ENCODE assay signal across 13 cellular contexts in genomic region chr10:5549462-5550249, GRCh38. TPM values are rescaled to one million over a fixed set of nuclear protein-coding genes. Genes with fewer than 3 reads are reported as not detected.
DNase-seq lines count a peak whose midpoint lies in the region; ATAC-seq and TF ChIP-seq lines count a peak whose summit lies in the region.
"Had no signal": no experiment of that assay in that cellular context is flagged by ENCODE, and none has a peak within 500 bp of the region (broad histone marks: within the 10 kb centered on the region; RNA-seq: fewer than 3 reads in every experiment).

No MANE protein-coding gene starts in this region.

- no peak for TF ChIP-seq POLR2A in esophagus squamous epithelium (IDR thresholded peaks at IDR 0.05)

- in situ Hi-C loops in Panc1 (cut with HindIII; ENCODE audit: low pct_unique_long_range_greater_than_20kb, low sequenced_read_pairs) = no loop called here

- CTCF ChIA-PET in HEK293 (lab: Yijun Ruan, JAX) (interaction anchor here (0.5 to 2.8 kb wide), 3 partner anchors 73 to 1367 kb away, joined by 3 to 11 read pairs (median 3); no protein-coding TSS in a partner anchor), Panc1 (lab: Charles Lee) (interaction anchor here (0.7 kb wide), 1 partner anchor 9 kb away, joined by 3 read pairs; no protein-coding TSS in a partner anchor)

- BruUV-seq in Panc1 (replicated peaks; lab: Mats Ljungman, UMichigan) = no TSS peak

- no peak overlapping the region for H3K9ac ChIP-seq in skeletal muscle satellite cell (ENCODE audit: low read depth, low read length)

- H3K4me3 ChIP-seq in HEK293 (ENCODE audit: low read depth, low read length) = no peak overlapping the region
- H3K4me3 ChIP-seq in Panc1 (ENCODE audit: low read depth in 2 of 2, low read length in 2 of 2) = no peak overlapping the region
- H3K4me3 ChIP-seq in esophagus squamous epithelium = no peak overlapping the region
- no peak overlapping the region for H3K4me3 ChIP-seq in skeletal muscle satellite cell (ENCODE audit: low read length)

- TF ChIP-seq CTCF in HEK293 (tag by site-specific recombination; IDR thresholded peaks at IDR 0.05) = no peak
- TF ChIP-seq CTCF in Panc1 (IDR thresholded peaks at IDR 0.05) = no peak
- TF ChIP-seq CTCF in esophagus squamous epithelium (IDR thresholded peaks at IDR 0.05) = no peak

- H3K36me3 ChIP-seq in HEK293 (ENCODE audit: control insufficient read depth in 2 of 2, insufficient read depth in 1 of 2, low read length in 2 of 2) (no peaks in the 10 kb centered on the region), Panc1 (ENCODE audit: control insufficient read depth, insufficient read depth, low read length) (no peaks in the 10 kb centered on the region), esophagus squamous epithelium (no peaks in the 10 kb centered on the region), skeletal muscle satellite cell (ENCODE audit: insufficient read depth, low read length) (no peaks in the 10 kb centered on the region)

- 93 to 98% methylated on average over 8 to 16 of the region's 16 CpGs for WGBS in esophagus squamous epithelium, 2 donors

- intact Hi-C loops in Panc1 (cut with micrococcal nuclease; ENCODE audit: unreplicated experiment) (no loop called here), esophagus squamous epithelium (cut with DNase I) (no loop called here)

- POLR2A ChIA-PET in HEK293 (lab: Yijun Ruan, JAX) (interaction anchor here (0.6 to 1.7 kb wide), 6 partner anchors 20 to 340 kb away, joined by 3 to 9 read pairs (median 4); partner anchors contain the start of genes ANKRD16 and FBH1), Panc1 (lab: Charles Lee) (interaction anchor here (0.7 kb wide), 1 partner anchor 27 kb away, joined by 3 read pairs; no protein-coding TSS in a partner anchor)

- H3K4me1 ChIP-seq in HEK293 (ENCODE audit: control insufficient read depth, insufficient read depth, low read length) = peaks cover 37% of the 10 kb centered on the region
- peaks cover 37% of the 10 kb centered on the region for H3K4me1 ChIP-seq in Panc1 (ENCODE audit: control insufficient read depth, insufficient read depth, low read length)
- H3K4me1 ChIP-seq in esophagus squamous epithelium = peaks cover 68 to 100% (median 77%) of the 10 kb centered on the region in 3 donors
- peaks cover 62% of the 10 kb centered on the region for H3K4me1 ChIP-seq in skeletal muscle satellite cell (ENCODE audit: control insufficient read depth, insufficient read depth, low read length)

- DNase-seq in Panc1 (ENCODE audit: low read depth, low spot score) (no peak), esophagus squamous epithelium (lab: John Stamatoyannopoulos, UW) (no peak), hippocampal formation (lab: John Stamatoyannopoulos, UW) (no peak)
- DNase-seq: H7, NCI-H524 treated with DMSO at 0.1 percent for 48 hours had no signal

- H3K27ac ChIP-seq in HEK293 (ENCODE audit: extremely low read depth, low read depth, low read length) = peak overlapping the region; percentile 48; the same call in 1 of the 2 replicates
- peak overlapping the region; percentile 39; the same call in 1 of the 2 replicates for H3K27ac ChIP-seq in Panc1 (ENCODE audit: low read length)
- H3K27ac ChIP-seq in esophagus squamous epithelium = peak overlapping the region; percentile 82 to 94 (median 90)

- H3K27me3 ChIP-seq in Panc1 (ENCODE audit: control insufficient read depth, insufficient read depth, low read length) (no peaks in the 10 kb centered on the region), esophagus squamous epithelium (no peaks in the 10 kb centered on the region), skeletal muscle satellite cell (ENCODE audit: control insufficient read depth, insufficient read depth, low read length) (no peaks in the 10 kb centered on the region)

- no peaks in the 10 kb centered on the region for H3K9me3 ChIP-seq in HEK293 (ENCODE audit: control insufficient read depth, insufficient read depth, low read depth, low read length)
- no peaks in the 10 kb centered on the region for H3K9me3 ChIP-seq in Panc1 (ENCODE audit: control insufficient read depth, insufficient read depth, low read depth, low read length)
- H3K9me3 ChIP-seq in esophagus squamous epithelium = no peaks in the 10 kb centered on the region
- no peaks in the 10 kb centered on the region for H3K9me3 ChIP-seq in skeletal muscle satellite cell (replicated peaks; ENCODE audit: low read length)

- H3K4me2 ChIP-seq in skeletal muscle satellite cell (ENCODE audit: low read length) = peak overlapping the region; percentile 72

- ATAC-seq in Panc1 = no peak
- no peak for ATAC-seq in GM18861 (IDR thresholded peaks at IDR 0.05; ENCODE audit: unreplicated experiment)
- no peak for ATAC-seq in HG02798 (IDR thresholded peaks at IDR 0.05; ENCODE audit: poor library complexity, unreplicated experiment)

TF ChIP-seq in HEK293, 187 proteins besides CTCF, POLR2A, EP300 and RAD21:
- TF ChIP-seq BCL11B (tag by site-specific recombination; IDR thresholded peaks at IDR 0.05; ENCODE audit: low read depth) = no peak
- TF ChIP-seq ZNF549 (tag by site-specific recombination; IDR thresholded peaks at IDR 0.05) = peak; percentile 99
- TF ChIP-seq ZNF114 (tag by site-specific recombination; IDR thresholded peaks at IDR 0.05) = no peak
- TF ChIP-seq ZNF548 (tag by site-specific recombination; IDR thresholded peaks at IDR 0.05) = no peak
- TF ChIP-seq ZNF274 (IDR thresholded peaks at IDR 0.05; ENCODE audit: low read length) = no peak
- TF ChIP-seq ZNF274 (tag by site-specific recombination; IDR thresholded peaks at IDR 0.05; ENCODE audit: borderline replicate concordance) = no peak
- no peak for TF ChIP-seq YY1 (tag by site-specific recombination; IDR thresholded peaks at IDR 0.05)
- TF ChIP-seq, protein P1, sequence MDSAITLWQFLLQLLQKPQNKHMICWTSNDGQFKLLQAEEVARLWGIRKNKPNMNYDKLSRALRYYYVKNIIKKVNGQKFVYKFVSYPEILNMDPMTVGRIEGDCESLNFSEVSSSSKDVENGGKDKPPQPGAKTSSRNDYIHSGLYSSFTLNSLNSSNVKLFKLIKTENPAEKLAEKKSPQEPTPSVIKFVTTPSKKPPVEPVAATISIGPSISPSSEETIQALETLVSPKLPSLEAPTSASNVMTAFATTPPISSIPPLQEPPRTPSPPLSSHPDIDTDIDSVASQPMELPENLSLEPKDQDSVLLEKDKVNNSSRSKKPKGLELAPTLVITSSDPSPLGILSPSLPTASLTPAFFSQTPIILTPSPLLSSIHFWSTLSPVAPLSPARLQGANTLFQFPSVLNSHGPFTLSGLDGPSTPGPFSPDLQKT (IDR thresholded peaks at IDR 0.05; ENCODE audit: borderline replicate concordance, low read depth, low read length) = no peak

RNA-seq across cellular contexts. Expression of gene CALML3, which starts 24.9 kb away (rescaled TPM):
- not detected for total RNA-seq in Panc1 (2021; ENCODE audit: unreplicated experiment)
- polyA plus RNA-seq in Panc1 (2012; ENCODE audit: insufficient read length) = not detected
- 100 to 1,000 TPM; 196 to 799 (median 315) TPM for total RNA-seq in esophagus squamous epithelium
- not detected in 2 replicates for total RNA-seq in skeletal muscle satellite cell (2012; rRNA removed)
- total RNA-seq: CD4-positive, alpha-beta memory T cell; H7; naive thymus-derived CD4-positive, alpha-beta T cell; renal cortical epithelial cell had no signal
- polyA plus RNA-seq: CD4-positive, alpha-beta memory T cell; naive thymus-derived CD4-positive, alpha-beta T cell had no signal

RNA-seq across cellular contexts. Expression of gene CALML5, which starts 50.3 kb away (rescaled TPM):
- total RNA-seq in Panc1 (2021; ENCODE audit: unreplicated experiment) = not detected
- polyA plus RNA-seq in Panc1 (2012; ENCODE audit: insufficient read length) = not detected
- 100 to 1,000 TPM in 1 of 4 donors, 10 to 100 TPM in 3; 14.5 to 148 (median 22.6) TPM for total RNA-seq in esophagus squamous epithelium
- total RNA-seq in skeletal muscle satellite cell (2012; rRNA removed) = not detected in 2 replicates
- total RNA-seq: CD4-positive, alpha-beta memory T cell; frontal cortex; H7; naive thymus-derived CD4-positive, alpha-beta T cell; renal cortical epithelial cell had no signal
- polyA plus RNA-seq: CD4-positive, alpha-beta memory T cell; naive thymus-derived CD4-positive, alpha-beta T cell had no signal

Comparison
In these comparisons a context has a peak if more than half of its experiments do, and no peak if none do; other contexts are left out.
1. H3K27ac ChIP-seq: peak in every context shown above with its lines; median percentile 90 in esophagus squamous epithelium; 48 in HEK293; 39 in Panc1.
2. RNA of gene CALML3, which starts 24.9 kb away (total RNA-seq): 196 to 799 TPM in esophagus squamous epithelium; not detected in Panc1 (single experiment); every median in the first group is over 100 times any median in the second.
3. RNA of gene CALML5, which starts 50.3 kb away (total RNA-seq): 14.5 to 148 TPM in esophagus squamous epithelium; not detected in Panc1 (single experiment); every median in the first group is over 10 times any median in the second.